Comparison of ENCODE assay signal across 1 cellular context in the genomic region with DNA sequence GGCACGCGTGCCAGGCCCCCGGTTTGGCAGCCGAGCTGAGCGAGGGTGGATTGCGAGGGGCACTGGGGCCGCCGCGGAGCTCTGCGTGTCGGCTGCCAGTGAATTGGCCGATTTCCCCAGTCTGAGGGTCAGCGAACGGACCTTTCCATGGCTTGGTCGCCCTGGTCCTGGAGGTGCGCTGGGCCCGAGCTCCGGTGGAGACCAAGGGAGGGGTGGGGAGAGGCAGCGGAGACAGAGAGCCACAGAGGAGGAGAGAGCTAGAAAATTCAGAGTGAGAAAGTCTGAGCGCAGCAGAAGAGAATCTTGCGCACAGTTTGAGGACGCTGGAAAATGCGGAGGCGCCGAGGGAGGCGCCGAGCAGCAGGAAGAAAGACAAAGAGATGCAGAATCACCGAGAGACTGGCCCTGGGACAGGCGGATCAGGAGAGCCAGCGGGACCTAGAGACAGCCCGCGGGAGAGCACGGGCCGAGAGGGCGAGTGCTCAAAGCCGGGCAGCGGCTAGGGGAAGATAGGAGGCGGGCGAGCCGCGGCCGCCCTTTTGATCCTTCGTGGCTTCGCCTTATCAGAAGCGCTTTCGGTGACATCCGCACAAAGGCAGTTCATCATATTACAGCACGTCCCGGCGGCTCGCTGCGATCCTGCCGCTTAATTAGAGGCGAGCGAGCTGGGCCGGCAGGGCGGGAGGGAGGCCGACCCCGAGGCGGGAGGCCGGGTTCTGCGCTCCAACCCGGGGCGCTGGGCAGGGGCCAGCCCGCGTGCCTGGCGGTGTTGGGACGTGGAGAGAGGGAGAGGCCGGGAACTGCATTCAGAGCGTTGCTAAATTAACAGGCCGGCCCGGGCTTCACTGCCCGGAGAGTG.
TF ChIP-seq lines count a peak whose summit lies in the region.

No MANE protein-coding gene starts in this region.

TF ChIP-seq in HepG2, 621 proteins besides CTCF, POLR2A, EP300 and RAD21 (continued from another document and continues in another):
- TF ChIP-seq XRCC5 (optimal IDR thresholded peaks at IDR 0.05; ENCODE audit: low read length), result no peak
- TF ChIP-seq MIER3 (CRISPR knock-in tag; IDR thresholded peaks at IDR 0.05; ENCODE audit: borderline replicate concordance), result no peak
- peak; percentile 67; the same call in 1 of the 2 replicates for TF ChIP-seq SOX5 (CRISPR knock-in tag; IDR thresholded peaks at IDR 0.05; ENCODE audit: borderline replicate concordance)
- TF ChIP-seq ATAD3A (CRISPR knock-in tag; IDR thresholded peaks at IDR 0.05), result no peak
- no peak for TF ChIP-seq TAF15 (IDR thresholded peaks at IDR 0.05; ENCODE audit: low read depth, low read length, poor library complexity, severe bottlenecking)
- peak; percentile 34; the same call in 1 of the 2 replicates for TF ChIP-seq RXRA (CRISPR knock-in tag; IDR thresholded peaks at IDR 0.05)
- TF ChIP-seq ZNF260 (CRISPR knock-in tag; IDR thresholded peaks at IDR 0.05; ENCODE audit: borderline replicate concordance, low read depth), result no peak
- TF ChIP-seq GABPB1 (CRISPR knock-in tag; IDR thresholded peaks at IDR 0.05), result peak; percentile 42; the same call in 1 of the 2 replicates
- TF ChIP-seq ZNF354B (CRISPR knock-in tag; IDR thresholded peaks at IDR 0.05), result no peak
- TF ChIP-seq, protein P1, sequence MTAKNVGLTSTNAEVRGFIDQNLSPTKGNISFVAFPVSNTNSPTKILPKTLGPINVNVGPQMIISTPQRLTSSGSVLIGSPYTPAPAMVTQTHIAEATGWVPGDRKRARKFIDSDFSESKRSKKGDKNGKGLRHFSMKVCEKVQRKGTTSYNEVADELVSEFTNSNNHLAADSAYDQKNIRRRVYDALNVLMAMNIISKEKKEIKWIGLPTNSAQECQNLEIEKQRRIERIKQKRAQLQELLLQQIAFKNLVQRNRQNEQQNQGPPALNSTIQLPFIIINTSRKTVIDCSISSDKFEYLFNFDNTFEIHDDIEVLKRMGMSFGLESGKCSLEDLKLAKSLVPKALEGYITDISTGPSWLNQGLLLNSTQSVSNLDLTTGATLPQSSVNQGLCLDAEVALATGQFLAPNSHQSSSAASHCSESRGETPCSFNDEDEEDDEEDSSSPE (CRISPR knock-in tag; IDR thresholded peaks at IDR 0.05), result peak; percentile 53; the same call in 1 of the 2 replicates
- TF ChIP-seq NR2F6 (IDR thresholded peaks at IDR 0.05), result no peak
- peak; percentile 47; the same call in 1 of the 2 replicates for TF ChIP-seq NR2F6 (CRISPR knock-in tag; IDR thresholded peaks at IDR 0.05)
- peak; percentile 59; the same call in 1 of the 2 replicates for TF ChIP-seq SIX4 (CRISPR knock-in tag; IDR thresholded peaks at IDR 0.05)
- TF ChIP-seq KLF12 (CRISPR knock-in tag; IDR thresholded peaks at IDR 0.05; ENCODE audit: borderline replicate concordance), result no peak
- peak; percentile 29; the same call in 1 of the 2 replicates for TF ChIP-seq HDAC2 (CRISPR knock-in tag; IDR thresholded peaks at IDR 0.05)
- TF ChIP-seq SOX13 (IDR thresholded peaks at IDR 0.05), result peak; percentile 15; the same call in 1 of the 2 replicates
- TF ChIP-seq SOX13 (CRISPR knock-in tag; conservative IDR thresholded peaks at IDR 0.05 in 1 of 2, IDR thresholded peaks at IDR 0.05 in 1 of 2), result peak in 1 of 2 experiments; percentile 85; a peak in 2 of 4 replicates
- no peak for TF ChIP-seq NFATC3 (CRISPR knock-in tag; IDR thresholded peaks at IDR 0.05)
- no peak for TF ChIP-seq MTA1 (CRISPR knock-in tag; IDR thresholded peaks at IDR 0.05; ENCODE audit: borderline replicate concordance)
- peak; percentile 55; the same call in 1 of the 2 replicates for TF ChIP-seq ZNF430 (CRISPR knock-in tag; IDR thresholded peaks at IDR 0.05)
- no peak for TF ChIP-seq ZSCAN31 (CRISPR knock-in tag; IDR thresholded peaks at IDR 0.05; ENCODE audit: low read depth)
- no peak for TF ChIP-seq SAP130 (CRISPR knock-in tag; IDR thresholded peaks at IDR 0.05; ENCODE audit: low read depth)
- TF ChIP-seq ZFP1 (CRISPR knock-in tag; IDR thresholded peaks at IDR 0.05), result no peak
- TF ChIP-seq SOX6 (IDR thresholded peaks at IDR 0.05), result no peak
- peak; percentile 80 for TF ChIP-seq SOX6 (CRISPR knock-in tag; IDR thresholded peaks at IDR 0.05)
- TF ChIP-seq TCF7 (IDR thresholded peaks at IDR 0.05; ENCODE audit: low read depth), result peak; percentile 87
- no peak for TF ChIP-seq DNMT3B (CRISPR knock-in tag; conservative IDR thresholded peaks at IDR 0.05)
- no peak for TF ChIP-seq TMF1 (CRISPR knock-in tag; IDR thresholded peaks at IDR 0.05; ENCODE audit: low read depth)
- TF ChIP-seq, protein P2, sequence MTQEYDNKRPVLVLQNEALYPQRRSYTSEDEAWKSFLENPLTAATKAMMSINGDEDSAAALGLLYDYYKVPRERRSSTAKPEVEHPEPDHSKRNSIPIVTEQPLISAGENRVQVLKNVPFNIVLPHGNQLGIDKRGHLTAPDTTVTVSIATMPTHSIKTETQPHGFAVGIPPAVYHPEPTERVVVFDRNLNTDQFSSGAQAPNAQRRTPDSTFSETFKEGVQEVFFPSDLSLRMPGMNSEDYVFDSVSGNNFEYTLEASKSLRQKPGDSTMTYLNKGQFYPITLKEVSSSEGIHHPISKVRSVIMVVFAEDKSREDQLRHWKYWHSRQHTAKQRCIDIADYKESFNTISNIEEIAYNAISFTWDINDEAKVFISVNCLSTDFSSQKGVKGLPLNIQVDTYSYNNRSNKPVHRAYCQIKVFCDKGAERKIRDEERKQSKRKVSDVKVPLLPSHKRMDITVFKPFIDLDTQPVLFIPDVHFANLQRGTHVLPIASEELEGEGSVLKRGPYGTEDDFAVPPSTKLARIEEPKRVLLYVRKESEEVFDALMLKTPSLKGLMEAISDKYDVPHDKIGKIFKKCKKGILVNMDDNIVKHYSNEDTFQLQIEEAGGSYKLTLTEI (CRISPR knock-in tag; conservative IDR thresholded peaks at IDR 0.05), result no peak
- TF ChIP-seq, protein P3, sequence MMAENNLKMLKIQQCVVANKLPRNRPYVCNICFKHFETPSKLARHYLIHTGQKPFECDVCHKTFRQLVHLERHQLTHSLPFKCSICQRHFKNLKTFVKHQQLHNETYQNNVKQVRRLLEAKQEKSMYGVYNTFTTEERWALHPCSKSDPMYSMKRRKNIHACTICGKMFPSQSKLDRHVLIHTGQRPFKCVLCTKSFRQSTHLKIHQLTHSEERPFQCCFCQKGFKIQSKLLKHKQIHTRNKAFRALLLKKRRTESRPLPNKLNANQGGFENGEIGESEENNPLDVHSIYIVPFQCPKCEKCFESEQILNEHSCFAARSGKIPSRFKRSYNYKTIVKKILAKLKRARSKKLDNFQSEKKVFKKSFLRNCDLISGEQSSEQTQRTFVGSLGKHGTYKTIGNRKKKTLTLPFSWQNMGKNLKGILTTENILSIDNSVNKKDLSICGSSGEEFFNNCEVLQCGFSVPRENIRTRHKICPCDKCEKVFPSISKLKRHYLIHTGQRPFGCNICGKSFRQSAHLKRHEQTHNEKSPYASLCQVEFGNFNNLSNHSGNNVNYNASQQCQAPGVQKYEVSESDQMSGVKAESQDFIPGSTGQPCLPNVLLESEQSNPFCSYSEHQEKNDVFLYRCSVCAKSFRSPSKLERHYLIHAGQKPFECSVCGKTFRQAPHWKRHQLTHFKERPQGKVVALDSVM (CRISPR knock-in tag; IDR thresholded peaks at IDR 0.05), result 0 out of 2 replicates have a peak, but pooled peaks have one; percentile 37
- peak; percentile 95 for TF ChIP-seq BCL6 (CRISPR knock-in tag; IDR thresholded peaks at IDR 0.05)
- peak; percentile 51; the same call in 1 of the 2 replicates for TF ChIP-seq HNF4A (CRISPR knock-in tag; IDR thresholded peaks at IDR 0.05)
- TF ChIP-seq ZNF773 (CRISPR knock-in tag; IDR thresholded peaks at IDR 0.05; ENCODE audit: borderline replicate concordance), result 0 out of 2 replicates have a peak, but pooled peaks have one; percentile 42
- no peak for TF ChIP-seq FOXO1 (CRISPR knock-in tag; IDR thresholded peaks at IDR 0.05)
- TF ChIP-seq, protein P4, sequence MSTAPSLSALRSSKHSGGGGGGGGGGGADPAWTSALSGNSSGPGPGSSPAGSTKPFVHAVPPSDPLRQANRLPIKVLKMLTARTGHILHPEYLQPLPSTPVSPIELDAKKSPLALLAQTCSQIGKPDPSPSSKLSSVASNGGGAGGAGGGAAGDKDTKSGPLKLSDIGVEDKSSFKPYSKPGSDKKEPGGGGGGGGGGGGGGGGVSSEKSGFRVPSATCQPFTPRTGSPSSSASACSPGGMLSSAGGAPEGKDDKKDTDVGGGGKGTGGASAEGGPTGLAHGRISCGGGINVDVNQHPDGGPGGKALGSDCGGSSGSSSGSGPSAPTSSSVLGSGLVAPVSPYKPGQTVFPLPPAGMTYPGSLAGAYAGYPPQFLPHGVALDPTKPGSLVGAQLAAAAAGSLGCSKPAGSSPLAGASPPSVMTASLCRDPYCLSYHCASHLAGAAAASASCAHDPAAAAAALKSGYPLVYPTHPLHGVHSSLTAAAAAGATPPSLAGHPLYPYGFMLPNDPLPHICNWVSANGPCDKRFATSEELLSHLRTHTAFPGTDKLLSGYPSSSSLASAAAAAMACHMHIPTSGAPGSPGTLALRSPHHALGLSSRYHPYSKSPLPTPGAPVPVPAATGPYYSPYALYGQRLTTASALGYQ (CRISPR knock-in tag; IDR thresholded peaks at IDR 0.05), result peak; percentile 82
- no peak for TF ChIP-seq KDM1A (CRISPR knock-in tag; IDR thresholded peaks at IDR 0.05)
- 0 out of 2 replicates have a peak, but pooled peaks have one; percentile 47 for TF ChIP-seq HNRNPL (IDR thresholded peaks at IDR 0.05; ENCODE audit: low read depth, low read length)
- TF ChIP-seq ZFY (CRISPR knock-in tag; IDR thresholded peaks at IDR 0.05), result 0 out of 2 replicates have a peak, but pooled peaks have one; percentile 46
- TF ChIP-seq HOXA3 (CRISPR knock-in tag; IDR thresholded peaks at IDR 0.05), result peak; percentile 65; the same call in 1 of the 2 replicates
- TF ChIP-seq, protein P5, sequence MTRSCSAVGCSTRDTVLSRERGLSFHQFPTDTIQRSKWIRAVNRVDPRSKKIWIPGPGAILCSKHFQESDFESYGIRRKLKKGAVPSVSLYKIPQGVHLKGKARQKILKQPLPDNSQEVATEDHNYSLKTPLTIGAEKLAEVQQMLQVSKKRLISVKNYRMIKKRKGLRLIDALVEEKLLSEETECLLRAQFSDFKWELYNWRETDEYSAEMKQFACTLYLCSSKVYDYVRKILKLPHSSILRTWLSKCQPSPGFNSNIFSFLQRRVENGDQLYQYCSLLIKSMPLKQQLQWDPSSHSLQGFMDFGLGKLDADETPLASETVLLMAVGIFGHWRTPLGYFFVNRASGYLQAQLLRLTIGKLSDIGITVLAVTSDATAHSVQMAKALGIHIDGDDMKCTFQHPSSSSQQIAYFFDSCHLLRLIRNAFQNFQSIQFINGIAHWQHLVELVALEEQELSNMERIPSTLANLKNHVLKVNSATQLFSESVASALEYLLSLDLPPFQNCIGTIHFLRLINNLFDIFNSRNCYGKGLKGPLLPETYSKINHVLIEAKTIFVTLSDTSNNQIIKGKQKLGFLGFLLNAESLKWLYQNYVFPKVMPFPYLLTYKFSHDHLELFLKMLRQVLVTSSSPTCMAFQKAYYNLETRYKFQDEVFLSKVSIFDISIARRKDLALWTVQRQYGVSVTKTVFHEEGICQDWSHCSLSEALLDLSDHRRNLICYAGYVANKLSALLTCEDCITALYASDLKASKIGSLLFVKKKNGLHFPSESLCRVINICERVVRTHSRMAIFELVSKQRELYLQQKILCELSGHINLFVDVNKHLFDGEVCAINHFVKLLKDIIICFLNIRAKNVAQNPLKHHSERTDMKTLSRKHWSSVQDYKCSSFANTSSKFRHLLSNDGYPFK (CRISPR knock-in tag; IDR thresholded peaks at IDR 0.05; ENCODE audit: borderline replicate concordance), result no peak
- TF ChIP-seq ZNF574 (CRISPR knock-in tag; IDR thresholded peaks at IDR 0.05), result peak; percentile 57; the same call in 1 of the 2 replicates
- TF ChIP-seq, protein P6, sequence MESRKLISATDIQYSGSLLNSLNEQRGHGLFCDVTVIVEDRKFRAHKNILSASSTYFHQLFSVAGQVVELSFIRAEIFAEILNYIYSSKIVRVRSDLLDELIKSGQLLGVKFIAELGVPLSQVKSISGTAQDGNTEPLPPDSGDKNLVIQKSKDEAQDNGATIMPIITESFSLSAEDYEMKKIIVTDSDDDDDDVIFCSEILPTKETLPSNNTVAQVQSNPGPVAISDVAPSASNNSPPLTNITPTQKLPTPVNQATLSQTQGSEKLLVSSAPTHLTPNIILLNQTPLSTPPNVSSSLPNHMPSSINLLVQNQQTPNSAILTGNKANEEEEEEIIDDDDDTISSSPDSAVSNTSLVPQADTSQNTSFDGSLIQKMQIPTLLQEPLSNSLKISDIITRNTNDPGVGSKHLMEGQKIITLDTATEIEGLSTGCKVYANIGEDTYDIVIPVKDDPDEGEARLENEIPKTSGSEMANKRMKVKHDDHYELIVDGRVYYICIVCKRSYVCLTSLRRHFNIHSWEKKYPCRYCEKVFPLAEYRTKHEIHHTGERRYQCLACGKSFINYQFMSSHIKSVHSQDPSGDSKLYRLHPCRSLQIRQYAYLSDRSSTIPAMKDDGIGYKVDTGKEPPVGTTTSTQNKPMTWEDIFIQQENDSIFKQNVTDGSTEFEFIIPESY (CRISPR knock-in tag; IDR thresholded peaks at IDR 0.05), result no peak
- TF ChIP-seq, protein P7, sequence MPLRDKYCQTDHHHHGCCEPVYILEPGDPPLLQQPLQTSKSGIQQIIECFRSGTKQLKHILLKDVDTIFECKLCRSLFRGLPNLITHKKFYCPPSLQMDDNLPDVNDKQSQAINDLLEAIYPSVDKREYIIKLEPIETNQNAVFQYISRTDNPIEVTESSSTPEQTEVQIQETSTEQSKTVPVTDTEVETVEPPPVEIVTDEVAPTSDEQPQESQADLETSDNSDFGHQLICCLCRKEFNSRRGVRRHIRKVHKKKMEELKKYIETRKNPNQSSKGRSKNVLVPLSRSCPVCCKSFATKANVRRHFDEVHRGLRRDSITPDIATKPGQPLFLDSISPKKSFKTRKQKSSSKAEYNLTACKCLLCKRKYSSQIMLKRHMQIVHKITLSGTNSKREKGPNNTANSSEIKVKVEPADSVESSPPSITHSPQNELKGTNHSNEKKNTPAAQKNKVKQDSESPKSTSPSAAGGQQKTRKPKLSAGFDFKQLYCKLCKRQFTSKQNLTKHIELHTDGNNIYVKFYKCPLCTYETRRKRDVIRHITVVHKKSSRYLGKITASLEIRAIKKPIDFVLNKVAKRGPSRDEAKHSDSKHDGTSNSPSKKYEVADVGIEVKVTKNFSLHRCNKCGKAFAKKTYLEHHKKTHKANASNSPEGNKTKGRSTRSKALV (CRISPR knock-in tag; IDR thresholded peaks at IDR 0.05), result peak; percentile 87; the same call in 1 of the 2 replicates
- TF ChIP-seq HMG20B (CRISPR knock-in tag; conservative IDR thresholded peaks at IDR 0.05), result 0 out of 2 replicates have a peak, but pooled peaks have one; percentile 31
